In genomic region chr5:138873096-138873885, GRCh38 we compare ENCODE assay signal across 1 cellular context.
TF ChIP-seq lines count a peak whose summit lies in the region.

No MANE protein-coding gene starts in this region.

TF ChIP-seq in K562, 482 proteins besides CTCF, POLR2A, EP300 and RAD21 (continued from another document):
- TF ChIP-seq TFAP4 (CRISPR knock-in tag; IDR thresholded peaks at IDR 0.05; ENCODE audit: borderline replicate concordance) (no peak), E4F1 (CRISPR knock-in tag; IDR thresholded peaks at IDR 0.05; ENCODE audit: borderline replicate concordance) (no peak), HDAC3 (IDR thresholded peaks at IDR 0.05; ENCODE audit: borderline replicate concordance, partially characterized antibody) (no peak), ZBTB7A (IDR thresholded peaks at IDR 0.05; ENCODE audit: borderline replicate concordance, control insufficient read depth, low read depth, low read length) (no peak), NONO (IDR thresholded peaks at IDR 0.05; ENCODE audit: low read depth in 2 of 2, low read length in 1 of 2) (no peak), MIER1 (IDR thresholded peaks at IDR 0.05; ENCODE audit: low read depth) (no peak), DEAF1 (CRISPR knock-in tag; IDR thresholded peaks at IDR 0.05) (no peak), HEY1 (CRISPR knock-in tag; IDR thresholded peaks at IDR 0.05; ENCODE audit: borderline replicate concordance) (no peak), ZNF165 (CRISPR knock-in tag; IDR thresholded peaks at IDR 0.05; ENCODE audit: borderline replicate concordance) (no peak)
TF ChIP-seq in K562: peak in this region for 0.
